8 cellular contexts compared by ENCODE assay signal in the genomic region with DNA sequence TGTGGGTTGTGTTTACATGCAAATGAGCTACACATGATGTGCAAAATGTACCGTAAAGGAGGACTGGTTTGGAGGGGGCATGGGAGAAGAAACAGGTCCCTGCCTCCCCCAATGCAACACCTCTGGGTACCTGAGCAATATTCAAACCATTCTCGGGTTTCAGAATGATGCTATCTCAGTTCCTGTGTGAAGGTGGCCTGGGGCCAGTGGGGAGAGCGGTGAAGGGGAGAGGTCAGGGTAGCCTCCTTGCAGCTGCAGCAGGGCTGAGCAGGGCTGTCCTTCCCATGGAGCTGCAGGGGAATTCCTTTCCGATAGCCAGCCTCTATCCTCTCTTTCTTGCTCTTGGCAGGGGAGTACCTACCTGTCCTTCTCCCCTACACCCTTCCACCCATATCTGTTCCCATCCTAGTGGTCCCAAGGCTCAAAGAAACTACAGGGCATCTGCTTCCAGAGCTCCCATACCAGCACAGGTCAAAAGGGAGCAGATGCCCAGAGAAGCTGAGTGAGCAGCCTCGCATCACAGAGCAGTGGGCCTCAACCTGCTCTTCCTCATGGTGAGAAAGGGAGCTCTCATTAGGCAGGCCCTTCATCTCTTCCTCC. TPM values are rescaled to one million over a fixed set of nuclear protein-coding genes. Genes with fewer than 3 reads are reported as not detected.
DNase-seq lines count a peak whose midpoint lies in the region; ATAC-seq and TF ChIP-seq lines count a peak whose summit lies in the region.

No MANE protein-coding gene starts in this region.

- no peak overlapping the region for H3K18ac ChIP-seq in mesendoderm (ENCODE audit: low read length)

- peak; percentile 63 for ATAC-seq in HG02610 (IDR thresholded peaks at IDR 0.05; ENCODE audit: unreplicated experiment)

- WGBS in mesendoderm (ENCODE audit: extremely low coverage, insufficient coverage, low lambda C conversion rate): no CpG with 5 or more reads among the region's 5 CpGs

- H3K56ac ChIP-seq in mesendoderm (ENCODE audit: low read length): peak overlapping the region; percentile 72

- H4K20me1 ChIP-seq in SU-DHL-6 (ENCODE audit: low read depth, low read length): no peaks in the 10 kb centered on the region

- no peak overlapping the region for H3K4ac ChIP-seq in mesendoderm (ENCODE audit: low read depth, low read length)

- H3K79me2 ChIP-seq in SU-DHL-6 (ENCODE audit: insufficient read depth, low read length) (peaks cover 91% of the 10 kb centered on the region), mesendoderm (ENCODE audit: control insufficient read depth, insufficient read depth, low read length) (peaks cover 5% of the 10 kb centered on the region)

- POLR2A ChIA-PET in HEK293T (lab: Yijun Ruan, JAX): interaction anchor here (0.9 to 5.9 kb wide), 3 partner anchors 9 to 31 kb away, joined by 4 to 64 read pairs (median 15); partner anchors contain the start of gene MEF2D

- H2BK120ac ChIP-seq in mesendoderm (ENCODE audit: low read depth, low read length): no peak overlapping the region

- peaks cover 28% of the 10 kb centered on the region for H3K4me1 ChIP-seq in mesendoderm (ENCODE audit: control insufficient read depth, low read depth, low read length)

- H3K27me3 ChIP-seq in SU-DHL-6 (ENCODE audit: low read length) (no peaks in the 10 kb centered on the region), mesendoderm (ENCODE audit: insufficient read depth, low read length, poor library complexity) (no peaks in the 10 kb centered on the region)

- no peak overlapping the region for H2AK5ac ChIP-seq in mesendoderm (ENCODE audit: low read length)

- H3K9me2 ChIP-seq in SU-DHL-6 (replicated peaks; ENCODE audit: insufficient read depth, low read length): no peaks in the 10 kb centered on the region

- H3K4me3 ChIP-seq in SU-DHL-6 (ENCODE audit: insufficient read depth, low read length, poor library complexity, severe bottlenecking): no peak overlapping the region
- no peak overlapping the region for H3K4me3 ChIP-seq in mesendoderm (ENCODE audit: low read length)

- no peak overlapping the region for H4K8ac ChIP-seq in mesendoderm (ENCODE audit: low read depth, low read length)

- no peaks in the 10 kb centered on the region for H3K9me3 ChIP-seq in SU-DHL-6 (ENCODE audit: insufficient read depth, low read length)

- no peak overlapping the region for H2AFZ ChIP-seq in SU-DHL-6 (ENCODE audit: low read depth, low read length, severe bottlenecking)

- H3K27ac ChIP-seq in SU-DHL-6 (ENCODE audit: low read depth, low read length): peak overlapping the region; percentile 98
- no peak overlapping the region for H3K27ac ChIP-seq in mesendoderm (ENCODE audit: low read depth, low read length)

- DNase-seq in NK-92 treated with Interleukin-12 subunit alpha and Interleukin-12 subunit beta, amount 100 ng/mL, for 24 hours (lab: John Stamatoyannopoulos, UW): peak; percentile 72
- DNase-seq in NK-92 (lab: John Stamatoyannopoulos, UW; ENCODE audit: unreplicated experiment): no peak
- DNase-seq in mesendoderm: peak; percentile 63
- no peak for DNase-seq in NCI-H1930 (lab: John Stamatoyannopoulos, UW)
- no peak for DNase-seq in NCI-H524 (lab: John Stamatoyannopoulos, UW)
- no peak for DNase-seq in HEK293T (ENCODE audit: extremely low spot score)

- H3K36me3 ChIP-seq in SU-DHL-6 (ENCODE audit: low read length) (no peaks in the 10 kb centered on the region), mesendoderm (ENCODE audit: control insufficient read depth, insufficient read depth, low read length) (no peaks in the 10 kb centered on the region)

- CTCF ChIA-PET in HEK293T (lab: Yijun Ruan, JAX): interaction anchor here (0.7 to 4.3 kb wide), 4 partner anchors 8 to 62 kb away, joined by 3 to 39 read pairs (median 4); no protein-coding TSS in a partner anchor

- no peak overlapping the region for H2BK5ac ChIP-seq in mesendoderm (ENCODE audit: low read length)

- peak overlapping the region; percentile 66 for H3K9ac ChIP-seq in SU-DHL-6 (ENCODE audit: low read length)
- H3K9ac ChIP-seq in mesendoderm (ENCODE audit: low read length): no peak overlapping the region

- TF ChIP-seq CTCF in SU-DHL-6 (IDR thresholded peaks at IDR 0.05; ENCODE audit: insufficient read depth, low read length, poor library complexity, severe bottlenecking): no peak

- no peak overlapping the region for H4K5ac ChIP-seq in mesendoderm (ENCODE audit: low read length)

- H3K79me1 ChIP-seq in mesendoderm (ENCODE audit: low read length): peaks cover 34% of the 10 kb centered on the region

- no peak overlapping the region for H3K23ac ChIP-seq in mesendoderm (ENCODE audit: low read length)

- H3K4me2 ChIP-seq in SU-DHL-6 (ENCODE audit: low read depth, low read length, poor library complexity, severe bottlenecking) (peak overlapping the region; percentile 77), mesendoderm (ENCODE audit: low read length) (no peak overlapping the region)

- H2BK15ac ChIP-seq in mesendoderm (replicated peaks; ENCODE audit: low read depth): no peak overlapping the region

- peaks cover 36% of the 10 kb centered on the region for H3F3A ChIP-seq in SU-DHL-6 (ENCODE audit: insufficient read depth)

TF ChIP-seq in HEK293T, 16 proteins besides CTCF, POLR2A, EP300 and RAD21:
- TF ChIP-seq ZNF384 (IDR thresholded peaks at IDR 0.05): no peak
- TF ChIP-seq SUZ12 (IDR thresholded peaks at IDR 0.05): no peak
- TF ChIP-seq SP1 (IDR thresholded peaks at IDR 0.05): no peak
- no peak for TF ChIP-seq L3MBTL2 (conservative IDR thresholded peaks at IDR 0.05)
- no peak for TF ChIP-seq FOXA1 (IDR thresholded peaks at IDR 0.05)
- TF ChIP-seq HDGF (IDR thresholded peaks at IDR 0.05; ENCODE audit: borderline replicate concordance): no peak
- TF ChIP-seq FOXK2 (IDR thresholded peaks at IDR 0.05): no peak
- TF ChIP-seq CTBP1 (IDR thresholded peaks at IDR 0.05; ENCODE audit: borderline replicate concordance): no peak
- no peak for TF ChIP-seq NFRKB (IDR thresholded peaks at IDR 0.05)
- TF ChIP-seq TARDBP (IDR thresholded peaks at IDR 0.05): no peak
- TF ChIP-seq PKNOX1 (IDR thresholded peaks at IDR 0.05): no peak
- TF ChIP-seq ARNT (IDR thresholded peaks at IDR 0.05): no peak
- no peak for TF ChIP-seq ELF4 (IDR thresholded peaks at IDR 0.05)
TF ChIP-seq in HEK293T: peak in this region for 0.

RNA-seq across cellular contexts. Expression of gene MEF2D, which starts 11.9 kb away (rescaled TPM):
- polyA plus RNA-seq in mesendoderm (2013, experiment 1 of 2): 11.7 TPM
- polyA plus RNA-seq in mesendoderm (2013, experiment 2 of 2): 11.4 TPM

Comparison
In these comparisons a context has a peak if more than half of its experiments do, and no peak if none do; other contexts are left out.
1. DNase-seq: peak in NK-92 treated with Interleukin-12 subunit alpha and Interleukin-12 subunit beta, amount 100 ng/mL, for 24 hours (single experiment) and mesendoderm (single experiment); none in NK-92 (single experiment), NCI-H1930 (0 of 2), NCI-H524 (0 of 2) and HEK293T (single experiment).